8 cellular contexts compared by ENCODE assay signal in genomic region chr18:79507076-79507545, GRCh38.
DNase-seq lines count a peak whose midpoint lies in the region; ATAC-seq and TF ChIP-seq lines count a peak whose summit lies in the region.
"Had no signal": no experiment of that assay in that cellular context is flagged by ENCODE, and none has a peak within 500 bp of the region (broad histone marks: within the 10 kb centered on the region; RNA-seq: fewer than 3 reads in every experiment).

No MANE protein-coding gene starts in this region.

- TF ChIP-seq CTCF in RWPE1 (conservative IDR thresholded peaks at IDR 0.05; ENCODE audit: low read depth) (no peak), thoracic aorta (IDR thresholded peaks at IDR 0.05) (no peak)

- POLR2A ChIA-PET in RWPE1 (lab: Yijun Ruan, JAX; ENCODE audit: low non-redundant PET), result no interaction called here

- peak overlapping the region; percentile 93 for H3K27ac Mint-ChIP-seq in memory B cell

- H3K9me3 ChIP-seq in thoracic aorta, result no peaks in the 10 kb centered on the region

- peaks cover 10% of the 10 kb centered on the region for H3K36me3 Mint-ChIP-seq in memory B cell

- H3K27me3 Mint-ChIP-seq in memory B cell, result no peaks in the 10 kb centered on the region

- H3K36me3 ChIP-seq in thoracic aorta, result no peaks in the 10 kb centered on the region

- peak; percentile 41 for ATAC-seq in GM21381 (IDR thresholded peaks at IDR 0.05; ENCODE audit: unreplicated experiment)
- peak; percentile 50 for ATAC-seq in memory B cell (ENCODE audit: low read depth)
- peak; percentile 54 for ATAC-seq in thoracic aorta (ENCODE audit: insufficient number of reproducible peaks, low FRiP score, low read depth)

- CTCF ChIA-PET in RWPE1 (lab: Yijun Ruan, JAX), result no interaction called here

- H3K27ac ChIP-seq in RWPE1, result peak overlapping the region; percentile 84
- peak overlapping the region; percentile 84 to 97 for H3K27ac ChIP-seq in thoracic aorta
- H3K27ac ChIP-seq: SK-N-MC had no signal

- H3K27me3 ChIP-seq in thoracic aorta (replicated peaks; ENCODE audit: insufficient read depth), result no peaks in the 10 kb centered on the region

- H3K4me1 Mint-ChIP-seq in memory B cell, result peaks cover 56% of the 10 kb centered on the region

- peak overlapping the region; percentile 83 for H3K4me3 Mint-ChIP-seq in memory B cell

- DNase-seq in RWPE1 (ENCODE audit: low spot score), result no peak
- DNase-seq in dermis microvascular lymphatic vessel endothelial cell (ENCODE audit: low read depth in 2 of 2), result peak; percentile 92 to 96
- DNase-seq in memory B cell (ENCODE audit: low spot score in 2 of 2), result no peak
- DNase-seq in thoracic aorta (ENCODE audit: low spot score), result no peak
- no peak for DNase-seq in ureter (ENCODE audit: low spot score)
- DNase-seq in SHP77 treated with DMSO at 0.1 percent for 48 hours (lab: John Stamatoyannopoulos, UW), result no peak

- peaks cover 12 to 32% of the 10 kb centered on the region in 2 donors for H3K4me1 ChIP-seq in thoracic aorta (ENCODE audit: control insufficient read depth in 1 of 2, low read depth in 2 of 2)

- peak overlapping the region; percentile 77 for H3K4me3 ChIP-seq in thoracic aorta
- H3K4me3 ChIP-seq: SK-N-MC had no signal

- no peaks in the 10 kb centered on the region for H3K9me3 Mint-ChIP-seq in memory B cell

Comparison
In these comparisons a context has a peak if more than half of its experiments do, and no peak if none do; other contexts are left out.
1. DNase-seq: peak in dermis microvascular lymphatic vessel endothelial cell (2 of 2); none in RWPE1 (single experiment), memory B cell (0 of 2), thoracic aorta (single experiment), ureter (single experiment) and SHP77 treated with DMSO at 0.1 percent for 48 hours (single experiment).
2. Peak in every context shown above with its lines, with median percentiles within 50 percentile points of each other: ATAC-seq.